11 cellular contexts compared by ENCODE assay signal in the genomic region with DNA sequence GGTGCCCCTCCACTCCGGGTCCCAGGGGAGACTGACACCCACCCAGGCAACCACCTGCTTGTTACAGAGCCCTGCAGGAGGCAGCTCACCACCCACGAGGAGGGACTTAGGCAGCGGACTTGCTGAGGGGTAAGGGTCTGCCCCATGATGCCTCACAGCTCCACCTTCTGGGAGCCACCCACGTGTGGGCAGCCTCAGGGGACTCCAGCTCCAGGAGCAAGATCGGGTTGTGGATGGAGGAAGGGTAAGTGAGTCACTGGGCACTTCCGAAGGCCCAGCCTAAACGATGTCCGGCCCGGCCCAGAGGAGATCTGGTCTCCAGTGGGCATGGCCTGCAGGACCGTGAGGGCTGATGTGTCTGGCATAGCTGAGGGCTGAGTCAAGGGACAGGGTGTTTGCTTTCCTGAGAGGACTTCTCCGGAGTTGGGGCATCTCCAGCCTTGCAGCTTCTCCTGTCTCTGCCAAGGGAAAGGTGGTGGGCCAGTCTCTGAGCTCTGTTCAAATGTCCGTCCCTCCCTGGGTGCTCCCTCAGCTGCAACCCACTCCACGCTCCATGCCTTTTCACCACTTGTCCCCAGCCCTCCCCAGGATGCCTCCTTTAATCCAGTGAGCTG. TPM values are rescaled to one million over a fixed set of nuclear protein-coding genes. Genes with fewer than 3 reads are reported as not detected.
DNase-seq lines count a peak whose midpoint lies in the region; ATAC-seq, FAIRE-seq and TF ChIP-seq lines count a peak whose summit lies in the region.
"Had no signal": no experiment of that assay in that cellular context is flagged by ENCODE, and none has a peak within 500 bp of the region (broad histone marks: within the 10 kb centered on the region; RNA-seq: fewer than 3 reads in every experiment).

No MANE protein-coding gene starts in this region.

- H3K9ac ChIP-seq in smooth muscle cell (ENCODE audit: low read depth) = no peak overlapping the region

- peak; percentile 44 for DNase-seq in GF-D8 (lab: John Stamatoyannopoulos, UW)
- DNase-seq in RWPE1 (ENCODE audit: low spot score) = peak; percentile 79
- DNase-seq in fibroblast of the aortic adventitia (ENCODE audit: low read depth) = peak; percentile 79
- DNase-seq in smooth muscle cell (lab: John Stamatoyannopoulos, UW; ENCODE audit: unreplicated experiment) = no peak
- no peak for DNase-seq in GM12891 (ENCODE audit: insufficient read length, low spot score)
- DNase-seq in T-cell = no peak
- DNase-seq in testis = no peak
- DNase-seq: activated gamma-delta T cell had no signal

- no peak for TF ChIP-seq POLR2A in GM12891 (IDR thresholded peaks at IDR 0.05; ENCODE audit: low read depth, low read length)
- no peak for TF ChIP-seq POLR2A in testis (IDR thresholded peaks at IDR 0.05)

- H3K4me1 Mint-ChIP-seq in T-cell = peaks cover 0 to 6% (median 5%) of the 10 kb centered on the region in 3 donors

- H3K27ac ChIP-seq in RWPE1 = peak overlapping the region; percentile 92
- H3K27ac ChIP-seq in smooth muscle cell (ENCODE audit: low read depth) = peak overlapping the region; percentile 29
- H3K27ac ChIP-seq in testis = no peak overlapping the region

- no peaks in the 10 kb centered on the region for H3K27me3 ChIP-seq in smooth muscle cell (ENCODE audit: low read depth)
- no peaks in the 10 kb centered on the region for H3K27me3 ChIP-seq in testis
- H3K27me3 ChIP-seq: heart right ventricle had no signal

- no peak overlapping the region for H2AFZ ChIP-seq in smooth muscle cell (ENCODE audit: low read depth)

- H3K36me3 Mint-ChIP-seq in T-cell = no peaks in the 10 kb centered on the region

- peak overlapping the region; percentile 17 for H3K4me2 ChIP-seq in smooth muscle cell

- peaks cover 6 to 15% of the 10 kb centered on the region in 2 donors for H3K27me3 Mint-ChIP-seq in T-cell

- no peak overlapping the region for H3K4me3 ChIP-seq in fibroblast of the aortic adventitia (ENCODE audit: low read depth, low read length)
- H3K4me3 ChIP-seq in smooth muscle cell = no peak overlapping the region
- H3K4me3 ChIP-seq in testis = no peak overlapping the region

- H3K36me3 ChIP-seq in smooth muscle cell (ENCODE audit: low read depth) (no peaks in the 10 kb centered on the region), testis (ENCODE audit: low read depth, missing control alignments) (no peaks in the 10 kb centered on the region)
- H3K36me3 ChIP-seq: heart right ventricle had no signal

- no peaks in the 10 kb centered on the region for H4K20me1 ChIP-seq in smooth muscle cell (ENCODE audit: low read depth)

- H3K9me3 ChIP-seq in smooth muscle cell (replicated peaks; ENCODE audit: low read depth) = no peaks in the 10 kb centered on the region
- H3K9me3 ChIP-seq in testis = no peaks in the 10 kb centered on the region
- H3K9me3 ChIP-seq: heart right ventricle had no signal

- H3K79me2 ChIP-seq in smooth muscle cell (ENCODE audit: low read depth) = no peaks in the 10 kb centered on the region

- TF ChIP-seq CTCF in RWPE1 (conservative IDR thresholded peaks at IDR 0.05; ENCODE audit: low read depth) (no peak), fibroblast of the aortic adventitia (IDR thresholded peaks at IDR 0.05; ENCODE audit: insufficient read depth, low read length) (no peak), smooth muscle cell (IDR thresholded peaks at IDR 0.05; ENCODE audit: borderline replicate concordance, insufficient read depth, poor library complexity, severe bottlenecking) (no peak), testis (IDR thresholded peaks at IDR 0.05) (no peak)

- CTCF ChIA-PET in RWPE1 (lab: Yijun Ruan, JAX) = interaction anchor here (0.5 to 2.5 kb wide), 14 partner anchors 9 to 191 kb away, joined by 3 to 10 read pairs (median 4); a partner anchor contains a TSS
- CTCF ChIA-PET in T-cell (lab: Charles Lee) = interaction anchor here (0.8 to 1.1 kb wide), 2 partner anchors 8 to 165 kb away, joined by 3 read pairs; no protein-coding TSS in a partner anchor

- H3K4me1 ChIP-seq in smooth muscle cell (ENCODE audit: low read depth) = no peaks in the 10 kb centered on the region
- H3K4me1 ChIP-seq in testis = peaks cover 13% of the 10 kb centered on the region

- no peaks in the 10 kb centered on the region for H3K9me3 Mint-ChIP-seq in T-cell

- POLR2A ChIA-PET in RWPE1 (lab: Yijun Ruan, JAX; ENCODE audit: low non-redundant PET) (interaction anchor here (0.6 to 1.6 kb wide), 3 partner anchors 10 to 51 kb away, joined by 4 read pairs; no protein-coding TSS in a partner anchor), T-cell (lab: Charles Lee) (no interaction called here)

- no peaks in the 10 kb centered on the region for H3F3A ChIP-seq in smooth muscle cell (ENCODE audit: low read depth)

- intact Hi-C loops in testis (cut with DNase I; ENCODE audit: low total_unique reads) = loop anchor here (10.0 kb wide), 1 partner anchor 99 kb away; no protein-coding TSS in a partner anchor

- FAIRE-seq in GM12891 (lab: Jason Lieb, UNC) = no peak

- no peak overlapping the region for H3K27ac Mint-ChIP-seq in T-cell
- H3K27ac Mint-ChIP-seq: progenitor cell of endocrine pancreas had no signal

- no peak overlapping the region for H3K4me3 Mint-ChIP-seq in T-cell

- ATAC-seq in GM18511 (IDR thresholded peaks at IDR 0.05; ENCODE audit: unreplicated experiment) (no peak), T-cell (replicated peaks in 1 of 4) (no peak)

- 39% methylated on average over 13 of the region's 13 CpGs for WGBS in smooth muscle cell (ENCODE audit: low lambda C conversion rate)
- 75 to 79% methylated on average over 7 to 11 of the region's 13 CpGs for WGBS in testis, 2 donors

TF ChIP-seq in GM12891, 5 proteins besides CTCF, POLR2A, EP300 and RAD21:
- TF ChIP-seq PAX5 (IDR thresholded peaks at IDR 0.05; ENCODE audit: insufficient read depth, low read length, severe bottlenecking) = no peak
- no peak for TF ChIP-seq POU2F2 (IDR thresholded peaks at IDR 0.05; ENCODE audit: low read depth, low read length)
- TF ChIP-seq SPI1 (IDR thresholded peaks at IDR 0.05; ENCODE audit: low read depth, low read length) = no peak
- no peak for TF ChIP-seq POLR2AphosphoS5 (IDR thresholded peaks at IDR 0.05; ENCODE audit: low read depth, low read length)
- no peak for TF ChIP-seq TAF1 (IDR thresholded peaks at IDR 0.05; ENCODE audit: low read depth, low read length)

RNA-seq across cellular contexts. Expression of a gene that starts 32.3 kb away (rescaled TPM):
- total RNA-seq in fibroblast of the aortic adventitia (ENCODE audit: low replicate concordance) (0.18 TPM in 1 of 2 replicates, not detected in the other), smooth muscle cell (0.99 and 5.8 TPM in 2 replicates), T-cell (under 1 TPM in 1 of 5 donors, not detected in 4; 0.12 TPM), testis (1 to 10 TPM; 2.0 to 3.6 TPM)
- polyA plus RNA-seq in smooth muscle cell (1.9 TPM in 1 of 2 replicates, not detected in the other), testis (ENCODE audit: insufficient read depth, low read depth, low replicate concordance) (0.94 TPM)
- polyA plus RNA-seq in GM12891 (2012; ENCODE audit: low read depth, missing spikeins) = 0.05 TPM

RNA-seq across cellular contexts. Expression of a gene that starts 43.7 kb away (rescaled TPM):
- 11.3 and 14.9 TPM in 2 replicates for total RNA-seq in fibroblast of the aortic adventitia (ENCODE audit: low replicate concordance)
- 14.6 and 18.3 TPM in 2 replicates for total RNA-seq in smooth muscle cell
- 18.8 and 24.3 TPM in 2 replicates for polyA plus RNA-seq in smooth muscle cell
- polyA plus RNA-seq in GM12891 (2012; ENCODE audit: low read depth, missing spikeins) = 30.8 TPM
- 10 to 100 TPM; 37.0 to 53.8 (median 46.3) TPM for total RNA-seq in T-cell
- total RNA-seq in testis = 10 to 100 TPM; 65.9 to 69.6 TPM
- 44.0 TPM for polyA plus RNA-seq in testis (ENCODE audit: insufficient read depth, low read depth, low replicate concordance)

Comparison
In these comparisons a context has a peak if more than half of its experiments do, and no peak if none do; other contexts are left out.
1. DNase-seq: peak in GF-D8 (single experiment), RWPE1 (single experiment) and fibroblast of the aortic adventitia (single experiment); none in smooth muscle cell (single experiment), GM12891 (single experiment), T-cell (0 of 34) and testis (single experiment).
2. H3K27ac ChIP-seq: peak in RWPE1 (single experiment) and smooth muscle cell (single experiment); none in testis (0 of 2).